8 cellular contexts compared by ENCODE assay signal in genomic region chr4:153465145-153465544, GRCh38. TPM values are rescaled to one million over a fixed set of nuclear protein-coding genes. Genes with fewer than 3 reads are reported as not detected.
A peak's percentile ranks its signal among the peaks of the same experiment; 100 is the strongest.
DNase-seq lines count a peak whose midpoint lies in the region; TF ChIP-seq lines count a peak whose summit lies in the region.

No MANE protein-coding gene starts in this region.

- peaks cover 13% of the 10 kb centered on the region for H3K4me1 ChIP-seq in SJCRH30

- DNase-seq in DMS53 (lab: John Stamatoyannopoulos, UW): peak; percentile 43
- no peak for DNase-seq in DMS53 treated with DMSO at 0.1 percent for 48 hours (lab: John Stamatoyannopoulos, UW; ENCODE audit: unreplicated experiment)
- peak in 1 of 2 experiments; percentile 38 for DNase-seq in SJCRH30
- DNase-seq in fibroblast of the aortic adventitia (ENCODE audit: low read depth): peak; percentile 13
- DNase-seq in HuH-7.5 (ENCODE audit: low spot score): no peak
- DNase-seq in NCI-H128 (lab: John Stamatoyannopoulos, UW; ENCODE audit: unreplicated experiment): no peak
- DNase-seq in stimulated activated CD4-positive, alpha-beta T cell treated with anti-CD3 and anti-CD28 coated beads, Interleukin-15, amount 100 ng/mL, for 24 hours: no peak

- H3K9me3 ChIP-seq in SJCRH30 (replicated peaks): no peaks in the 10 kb centered on the region

- H3K27ac ChIP-seq in SJCRH30: peak overlapping the region; percentile 98
- peak overlapping the region in 7 of 21 experiments; percentile 67 to 88 (median 80) for H3K27ac ChIP-seq in skin epidermis

- no peaks in the 10 kb centered on the region for H3K27me3 ChIP-seq in SJCRH30

- H3K36me3 ChIP-seq in SJCRH30: 0 out of 2 replicates have a peak, but pooled peaks cover 2% of the 10 kb centered on the region

- TF ChIP-seq CTCF in fibroblast of the aortic adventitia (IDR thresholded peaks at IDR 0.05; ENCODE audit: insufficient read depth, low read length): no peak

- H3K4me3 ChIP-seq in SJCRH30: peak overlapping the region; percentile 98
- no peak overlapping the region for H3K4me3 ChIP-seq in fibroblast of the aortic adventitia (ENCODE audit: low read depth, low read length)
- H3K4me3 ChIP-seq in skin epidermis: peak overlapping the region in 4 of 7 experiments; percentile 83 to 93 (median 88)

RNA-seq across cellular contexts. Expression of gene TMEM131L, which starts 1.0 kb away (rescaled TPM):
- 55.0 and 61.3 TPM in 2 replicates for total RNA-seq in SJCRH30 (2014; rRNA removed; shearing (Covaris generic))
- 8.7 and 10.8 TPM in 2 replicates for total RNA-seq in fibroblast of the aortic adventitia (ENCODE audit: low replicate concordance)

Comparison
In these comparisons a context has a peak if more than half of its experiments do, and no peak if none do; other contexts are left out.
1. DNase-seq: peak in DMS53 (single experiment) and fibroblast of the aortic adventitia (single experiment); none in DMS53 treated with DMSO at 0.1 percent for 48 hours (single experiment), HuH-7.5 (single experiment), NCI-H128 (single experiment) and stimulated activated CD4-positive, alpha-beta T cell treated with anti-CD3 and anti-CD28 coated beads, Interleukin-15, amount 100 ng/mL, for 24 hours (single experiment).